ENCODE assay signal across 8 cellular contexts in genomic region chr17:81345211-81346089, GRCh38. TPM values are rescaled to one million over a fixed set of nuclear protein-coding genes. Genes with fewer than 3 reads are reported as not detected.
DNase-seq lines count a peak whose midpoint lies in the region; ATAC-seq lines count a peak whose summit lies in the region.

No MANE protein-coding gene starts in this region.

- H2BK12ac ChIP-seq in trophoblast cell (ENCODE audit: low read length): no peak overlapping the region

- peaks cover 46% of the 10 kb centered on the region for H3K79me1 ChIP-seq in trophoblast cell (ENCODE audit: low read length)

- H3K79me2 ChIP-seq in trophoblast cell (ENCODE audit: control insufficient read depth, insufficient read depth, low read length, poor library complexity) (peaks cover 35% of the 10 kb centered on the region), Karpas-422 (ENCODE audit: low read length) (no peaks in the 10 kb centered on the region)

- DNase-seq in Daoy (ENCODE audit: low read depth): peak; percentile 95
- peak; percentile 81 for DNase-seq in HuH-7.5 (ENCODE audit: low spot score)
- peak; percentile 89 for DNase-seq in RPMI7951 (ENCODE audit: low read depth)
- peak; percentile 83 for DNase-seq in amniotic epithelial cell (ENCODE audit: low read depth)
- peak; percentile 88 for DNase-seq in cardiac septum (ENCODE audit: low spot score)
- peak; percentile 66 to 85 for DNase-seq in trophoblast cell
- DNase-seq in Karpas-422: no peak

- H3K18ac ChIP-seq in trophoblast cell (ENCODE audit: low read length): peak overlapping the region; percentile 91

- H4K8ac ChIP-seq in trophoblast cell (ENCODE audit: low read depth, low read length): peak overlapping the region; percentile 51

- H3K23ac ChIP-seq in trophoblast cell (ENCODE audit: low read length): no peak overlapping the region

- H2BK120ac ChIP-seq in trophoblast cell (ENCODE audit: insufficient read depth, low read length, poor library complexity): peak overlapping the region; percentile 60

- H3K9ac ChIP-seq in trophoblast cell (ENCODE audit: low read length): peak overlapping the region; percentile 97
- H3K9ac ChIP-seq in Karpas-422 (ENCODE audit: low read length): no peak overlapping the region

- peaks cover 4 to 8% of the 10 kb centered on the region in 2 experiments for H3K36me3 ChIP-seq in trophoblast cell (ENCODE audit: control insufficient read depth in 1 of 2, insufficient read depth in 2 of 2, low read length in 2 of 2)
- H3K36me3 ChIP-seq in Karpas-422 (ENCODE audit: insufficient read depth, low read length): no peaks in the 10 kb centered on the region

- H4K91ac ChIP-seq in trophoblast cell (ENCODE audit: low read depth, low read length): peak overlapping the region; percentile 84

- peak overlapping the region; percentile 83 for H3K4me3 ChIP-seq in trophoblast cell (ENCODE audit: low read depth, low read length)
- no peak overlapping the region for H3K4me3 ChIP-seq in Karpas-422 (ENCODE audit: low read length)

- H3K27me3 ChIP-seq in trophoblast cell (ENCODE audit: insufficient read depth, low read length): peaks cover 13% of the 10 kb centered on the region
- no peaks in the 10 kb centered on the region for H3K27me3 ChIP-seq in Karpas-422 (ENCODE audit: low read length)

- no CpG with 5 or more reads among the region's 96 CpGs for WGBS in trophoblast cell (ENCODE audit: extremely low coverage, insufficient coverage, insufficient read length)

- H2BK5ac ChIP-seq in trophoblast cell (ENCODE audit: low read depth, low read length, poor library complexity): peak overlapping the region; percentile 79

- H3K9me2 ChIP-seq in Karpas-422 (replicated peaks; ENCODE audit: insufficient read depth, low read length): no peaks in the 10 kb centered on the region

- intact Hi-C loops in cardiac septum (cut with DNase I): no loop called here

- peak overlapping the region; percentile 82 for H3K14ac ChIP-seq in trophoblast cell (ENCODE audit: low read length)

- H2AFZ ChIP-seq in trophoblast cell (ENCODE audit: insufficient read depth, low read length, poor library complexity) (peak overlapping the region; percentile 39), Karpas-422 (ENCODE audit: low read length) (no peak overlapping the region)

- H3K27ac ChIP-seq in trophoblast cell (ENCODE audit: low read depth, low read length) (peak overlapping the region; percentile 98), Karpas-422 (ENCODE audit: low read length) (no peak overlapping the region)

- peak overlapping the region; percentile 72 for H4K12ac ChIP-seq in trophoblast cell (ENCODE audit: low read depth, low read length)

- peak overlapping the region; percentile 51 for H2AK5ac ChIP-seq in trophoblast cell (ENCODE audit: low read length)

- H3K9me3 ChIP-seq in trophoblast cell (ENCODE audit: insufficient read depth, low read depth, low read length) (peaks cover 7% of the 10 kb centered on the region), Karpas-422 (ENCODE audit: low read length) (no peaks in the 10 kb centered on the region)

- H3K4ac ChIP-seq in trophoblast cell (ENCODE audit: low read depth, low read length): peak overlapping the region; percentile 98

- ATAC-seq in GM21526 (IDR thresholded peaks at IDR 0.05; ENCODE audit: low FRiP score, unreplicated experiment): peak; percentile 36

- H3K4me1 ChIP-seq in trophoblast cell (ENCODE audit: control insufficient read depth in 1 of 2, insufficient read depth in 2 of 2, low read length in 2 of 2) (peaks cover 24 to 37% of the 10 kb centered on the region in 2 experiments), Karpas-422 (ENCODE audit: low read length) (peaks cover 3% of the 10 kb centered on the region)

- H3K4me2 ChIP-seq in trophoblast cell (ENCODE audit: low read length) (peak overlapping the region; percentile 85), Karpas-422 (ENCODE audit: low read depth, low read length, poor library complexity, severe bottlenecking) (no peak overlapping the region)

- no peaks in the 10 kb centered on the region for H4K20me1 ChIP-seq in Karpas-422 (ENCODE audit: insufficient read depth, low read depth, low read length)

RNA-seq across cellular contexts. Expression of gene BAHCC1, which starts 49.8 kb away (rescaled TPM):
- total RNA-seq in Daoy (2014; rRNA removed; shearing (Covaris generic)): 6.8 and 11.0 TPM in 2 replicates
- under 0.01 and 0.36 TPM in 2 replicates for total RNA-seq in RPMI7951 (2014; rRNA removed; shearing (Covaris generic))
- 13.5 TPM for total RNA-seq in cardiac septum
- 2.8 and 3.1 TPM in 2 replicates for polyA plus RNA-seq in trophoblast cell (2013)
- total RNA-seq in Karpas-422 (2014; rRNA removed; shearing (Covaris generic); ENCODE audit: low replicate concordance): not detected in 2 replicates

RNA-seq across cellular contexts. Expression of gene SLC38A10, which starts 50.3 kb away (rescaled TPM):
- 52.5 and 60.7 TPM in 2 replicates for total RNA-seq in Daoy (2014; rRNA removed; shearing (Covaris generic))
- total RNA-seq in RPMI7951 (2014; rRNA removed; shearing (Covaris generic)): 24.0 and 28.1 TPM in 2 replicates
- 36.0 TPM for total RNA-seq in cardiac septum
- polyA plus RNA-seq in trophoblast cell (2013): 35.9 and 39.2 TPM in 2 replicates
- 20.8 and 48.8 TPM in 2 replicates for total RNA-seq in Karpas-422 (2014; rRNA removed; shearing (Covaris generic); ENCODE audit: low replicate concordance)
